Comparison of ENCODE assay signal across 1 cellular context in genomic region chr2:70080597-70081200, GRCh38.
TF ChIP-seq lines count a peak whose summit lies in the region.

No MANE protein-coding gene starts in this region.

TF ChIP-seq in GM23338, 12 proteins besides CTCF, POLR2A, EP300 and RAD21 (continued from another document):
- TF ChIP-seq ZNF462 (CRISPR knock-in tag; IDR thresholded peaks at IDR 0.05): no peak
- TF ChIP-seq POLR2AphosphoS5 (IDR thresholded peaks at IDR 0.05; ENCODE audit: low read depth): no peak
- no peak for TF ChIP-seq REST (IDR thresholded peaks at IDR 0.05; ENCODE audit: unreplicated experiment)
- no peak for TF ChIP-seq ZNF331 (CRISPR knock-in tag; IDR thresholded peaks at IDR 0.05; ENCODE audit: low read depth)
- TF ChIP-seq ZNF114 (CRISPR knock-in tag; IDR thresholded peaks at IDR 0.05): no peak
- no peak for TF ChIP-seq EZH2 (IDR thresholded peaks at IDR 0.05; ENCODE audit: low read depth, unreplicated experiment)
